11 cellular contexts compared by ENCODE assay signal in the genomic region with DNA sequence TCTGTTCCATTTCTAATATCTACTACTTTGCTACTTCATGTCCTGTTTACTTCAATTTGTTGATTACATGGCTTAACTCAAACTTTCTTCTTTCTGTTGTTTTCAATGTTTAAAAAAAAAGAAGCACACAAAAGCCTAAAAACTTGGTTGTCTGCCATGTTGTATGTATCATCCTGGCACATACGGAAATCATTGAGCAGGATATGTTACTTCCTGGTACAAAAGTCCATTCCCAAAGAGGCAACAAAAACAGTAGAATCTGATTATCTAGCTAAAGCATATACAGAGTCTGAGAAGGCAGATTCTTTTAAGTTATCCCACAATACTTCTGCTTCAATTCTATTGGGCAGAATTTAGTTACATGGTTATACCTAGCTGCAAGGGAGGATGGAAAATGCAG. TPM values are rescaled to one million over a fixed set of nuclear protein-coding genes. Genes with fewer than 3 reads are reported as not detected.
"Had no signal": no experiment of that assay in that cellular context is flagged by ENCODE, and none has a peak within 500 bp of the region (broad histone marks: within the 10 kb centered on the region; RNA-seq: fewer than 3 reads in every experiment).

No MANE protein-coding gene starts in this region.

- ATAC-seq: activated CD8-positive, alpha-beta memory T cell treated with anti-CD3 and anti-CD28 coated beads, Interleukin-2, amount 10 ng/mL, durations not matched to agents 7 days and 5 days; left lobe of liver; stimulated activated naive CD8-positive, alpha-beta T cell treated with anti-CD3 and anti-CD28 coated beads, Interleukin-15, amount 100 ng/mL, for 72 hours had no signal

- H3K36me3 ChIP-seq: thoracic aorta had no signal

- H3K9me3 ChIP-seq: thoracic aorta had no signal

- H3K27ac ChIP-seq: thoracic aorta had no signal

- DNase-seq: activated CD4-positive, alpha-beta T cell treated with anti-CD3 and anti-CD28 coated beads for 1 hour; activated CD4-positive, alpha-beta T cell treated with anti-CD3 and anti-CD28 coated beads, Interleukin-2, amount 50 U/mL, for 48 hours; activated CD8-positive, alpha-beta memory T cell treated with anti-CD3 and anti-CD28 coated beads, Interleukin-2, amount 10 ng/mL, durations not matched to agents 7 days and 5 days; activated effector memory CD4-positive, alpha-beta T cell treated with anti-CD3 and anti-CD28 coated beads, Interleukin-2, amount 50 U/mL, for 16 hours; activated T-cell treated with anti-CD3 and anti-CD28 coated beads, Interleukin-2, amount 50 U/mL, for 24 hours; stimulated activated CD4-positive, alpha-beta T cell treated with anti-CD3 and anti-CD28 coated beads, Interleukin-15, amount 100 ng/mL, for 24 hours; stimulated activated CD4-positive, alpha-beta T cell treated with anti-CD3 and anti-CD28 coated beads, Interleukin-4, amount 100 ng/mL, for 4 hours; stimulated activated naive CD8-positive, alpha-beta T cell treated with anti-CD3 and anti-CD28 coated beads, Interleukin-15, amount 100 ng/mL, for 72 hours; SW 1271 had no signal

- H3K4me3 ChIP-seq: thoracic aorta had no signal

RNA-seq across cellular contexts. Expression of gene COL12A1, which starts 14.5 kb away (rescaled TPM):
- total RNA-seq: activated CD8-positive, alpha-beta memory T cell treated with anti-CD3 and anti-CD28 coated beads, Interleukin-2, amount 10 ng/mL, durations not matched to agents 7 days and 5 days had no signal
